ENCODE assay signal across 8 cellular contexts in the genomic region with DNA sequence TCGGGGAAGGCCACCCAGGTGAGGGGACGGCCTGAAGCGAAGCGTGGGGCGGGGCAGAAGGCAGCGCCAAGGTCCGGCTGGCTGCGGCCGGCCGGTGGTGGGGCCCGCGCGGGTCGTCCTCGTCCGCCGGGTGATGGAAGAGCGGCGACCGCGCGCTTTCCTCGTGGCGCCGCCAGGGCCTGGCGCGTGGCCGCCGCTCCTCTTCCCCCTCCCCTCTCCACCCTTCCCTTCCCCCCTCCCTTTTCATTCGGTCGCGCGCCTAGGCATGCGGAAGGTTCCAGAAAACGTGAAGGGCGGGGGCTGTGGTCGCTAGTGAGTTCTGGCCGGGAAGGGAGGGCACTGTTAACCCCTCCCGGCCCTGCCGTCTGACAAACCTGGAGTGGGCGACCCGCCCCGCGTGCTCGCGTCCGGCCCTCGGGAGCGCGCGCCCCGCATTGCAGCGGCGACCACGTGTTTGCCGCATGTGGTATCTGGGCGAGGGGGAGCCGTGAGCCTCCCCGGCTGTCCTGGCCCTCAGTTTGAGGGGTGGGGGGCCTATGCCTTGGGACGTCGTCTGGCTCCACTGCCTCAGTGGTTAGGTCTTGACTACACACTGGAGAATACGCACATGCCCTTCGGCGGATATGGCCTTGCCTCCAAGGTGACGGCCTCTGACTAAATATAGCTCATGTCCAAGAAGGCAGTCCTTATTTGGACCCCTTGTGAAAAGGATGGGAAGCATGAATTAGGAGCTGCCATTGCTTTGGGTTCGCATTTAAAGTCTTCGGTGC. TPM values are rescaled to one million over a fixed set of nuclear protein-coding genes. Genes with fewer than 3 reads are reported as not detected.
DNase-seq lines count a peak whose midpoint lies in the region; ATAC-seq and TF ChIP-seq lines count a peak whose summit lies in the region.

No MANE protein-coding gene starts in this region.

- TF ChIP-seq CTCF in MCF 10A (IDR thresholded peaks at IDR 0.05; ENCODE audit: unreplicated experiment) (no peak), spleen (IDR thresholded peaks at IDR 0.05 in 8 of 11, conservative IDR thresholded peaks at IDR 0.05 in 3 of 11) (no peak)

- no TSS peak for BruUV-seq in MCF 10A (replicated peaks; lab: Mats Ljungman, UMichigan)

- H3K36me3 ChIP-seq in spleen: peaks cover 3 to 39% (median 36%) of the 10 kb centered on the region in 6 donors

- peak overlapping the region; percentile 78 to 97 (median 88) for H3K4me3 ChIP-seq in spleen

- ATAC-seq in GM21529 (IDR thresholded peaks at IDR 0.05; ENCODE audit: unreplicated experiment): peak; percentile 25

- peak overlapping the region; percentile 96 for H3K27ac Mint-ChIP-seq in MCF 10A (ENCODE audit: low read depth, unreplicated experiment)

- POLR2A ChIA-PET in MCF 10A (lab: Yijun Ruan, JAX): interaction anchor here (0.6 to 18.1 kb wide), 43 partner anchors 8 to 477 kb away, joined by 3 to 376 read pairs (median 7); partner anchors contain the start of genes C2orf68, ELMOD3, GGCX and RETSAT

- WGBS in spleen, 5 donors: 0 to 1% (median 0%) methylated on average over 28 to 67 of the region's 67 CpGs

- peaks cover 51% of the 10 kb centered on the region for H3K4me1 Mint-ChIP-seq in MCF 10A (ENCODE audit: insufficient read depth, unreplicated experiment)

- peak overlapping the region; percentile 92 to 99 (median 99) for H3K27ac ChIP-seq in spleen

- peaks cover 20 to 78% (median 43%) of the 10 kb centered on the region in 6 donors for H3K4me1 ChIP-seq in spleen

- intact Hi-C loops in MCF 10A (cut with micrococcal nuclease): loop anchor here (1.0 kb wide), 2 partner anchors 34 to 40 kb away; no protein-coding TSS in a partner anchor
- intact Hi-C loops in spleen (cut with DNase I; ENCODE audit: low total_unique reads): no loop called here

- no peaks in the 10 kb centered on the region for H3K9me3 ChIP-seq in spleen

- in situ Hi-C loops in KBM-7 (cut with MboI; ENCODE audit: low pct_unique_long_range_greater_than_20kb, low sequenced_read_pairs): loop anchor here (5.0 kb wide), 1 partner anchor 47 kb away; no protein-coding TSS in a partner anchor

- no peak for TF ChIP-seq POLR2A in spleen (IDR thresholded peaks at IDR 0.05)

- H3K9me3 Mint-ChIP-seq in MCF 10A (ENCODE audit: unreplicated experiment): no peaks in the 10 kb centered on the region

- H3K27me3 Mint-ChIP-seq in MCF 10A (ENCODE audit: insufficient read depth, unreplicated experiment): no peaks in the 10 kb centered on the region

- H3K4me3 Mint-ChIP-seq in MCF 10A (ENCODE audit: unreplicated experiment): peak overlapping the region; percentile 98

- H3K27me3 ChIP-seq in spleen (replicated peaks in 1 of 7): no peaks in the 10 kb centered on the region

- CTCF ChIA-PET in MCF 10A (lab: Yijun Ruan, JAX): interaction anchor here (0.6 to 5.3 kb wide), 10 partner anchors 11 to 787 kb away, joined by 3 to 53 read pairs (median 6); partner anchors contain the start of gene SH2D6

- DNase-seq in EH (ENCODE audit: low read depth) (peak; percentile 80), KBM-7 (peak; percentile 80), UCSD-AML1 (lab: John Stamatoyannopoulos, UW; ENCODE audit: unreplicated experiment) (peak; percentile 71), MCF 10A (ENCODE audit: unreplicated experiment) (peak; percentile 63), iPS-NIHi7 (ENCODE audit: extremely low spot score) (peak; percentile 27), spleen (peak; percentile 94), DMS153 (lab: John Stamatoyannopoulos, UW) (no peak)

- H3K36me3 Mint-ChIP-seq in MCF 10A (ENCODE audit: insufficient read depth, unreplicated experiment): peaks cover 57% of the 10 kb centered on the region

RNA-seq across cellular contexts. Expression of gene MAT2A, which starts 0.6 kb away (rescaled TPM):
- total RNA-seq in MCF 10A (2022) (348 and 366 TPM in 2 replicates), spleen (100 to 1,000 TPM; 125 to 195 (median 145) TPM)
- 10 to 100 TPM; 41.3 to 89.0 (median 71.4) TPM for polyA plus RNA-seq in spleen

RNA-seq across cellular contexts. Expression of gene GGCX, which starts 21.7 kb away (rescaled TPM):
- total RNA-seq in MCF 10A (2022) (49.1 and 52.2 TPM in 2 replicates), spleen (10 to 100 TPM; 25.6 to 42.1 (median 31.9) TPM)
- 10 to 100 TPM; 11.0 to 15.7 (median 15.0) TPM for polyA plus RNA-seq in spleen

RNA-seq across cellular contexts. Expression of gene VAMP8, which starts 37.8 kb away (rescaled TPM):
- 49.9 and 56.0 TPM in 2 replicates for total RNA-seq in MCF 10A (2022)
- total RNA-seq in spleen: 100 to 1,000 TPM; 119 to 179 (median 145) TPM
- polyA plus RNA-seq in spleen: 100 to 1,000 TPM; 223 to 401 (median 350) TPM

RNA-seq across cellular contexts. Expression of gene VAMP5, which starts 44.7 kb away (rescaled TPM):
- total RNA-seq in MCF 10A (2022) (1.6 and 3.0 TPM in 2 replicates), spleen (10 to 100 TPM; 58.5 to 89.1 (median 64.0) TPM)
- 100 to 1,000 TPM in 2 of 3 donors, 10 to 100 TPM in 1; 71.0 to 129 (median 120) TPM for polyA plus RNA-seq in spleen

RNA-seq across cellular contexts. Expression of gene RNF181, which starts 56.0 kb away (rescaled TPM):
- total RNA-seq in MCF 10A (2022) (125 and 215 TPM in 2 replicates), spleen (100 to 1,000 TPM in 3 of 7 donors, 10 to 100 TPM in 4; 72.9 to 154 (median 82.1) TPM)
- 100 to 1,000 TPM; 139 to 184 (median 148) TPM for polyA plus RNA-seq in spleen
